Comparison of ENCODE assay signal across 1 cellular context in genomic region chr17:50107790-50108414, GRCh38.
TF ChIP-seq lines count a peak whose summit lies in the region.

No MANE protein-coding gene starts in this region.

TF ChIP-seq in H1, 55 proteins besides CTCF, POLR2A, EP300 and RAD21:
- TF ChIP-seq JUN (IDR thresholded peaks at IDR 0.05; ENCODE audit: low read depth, low read length), result no peak
- TF ChIP-seq SUZ12 (IDR thresholded peaks at IDR 0.05; ENCODE audit: low read length), result no peak
- no peak for TF ChIP-seq HDAC6 (IDR thresholded peaks at IDR 0.05; ENCODE audit: low read depth, low read length)
TF ChIP-seq in H1: peak in this region for 0.
